Comparison of ENCODE assay signal across 9 cellular contexts in genomic region chr1:27594542-27595510, GRCh38. TPM values are rescaled to one million over a fixed set of nuclear protein-coding genes. Genes with fewer than 3 reads are reported as not detected.
A peak's percentile ranks its signal among the peaks of the same experiment; 100 is the strongest.
DNase-seq lines count a peak whose midpoint lies in the region; ATAC-seq and TF ChIP-seq lines count a peak whose summit lies in the region.
"Had no signal": no experiment of that assay in that cellular context is flagged by ENCODE, and none has a peak within 500 bp of the region (broad histone marks: within the 10 kb centered on the region; RNA-seq: fewer than 3 reads in every experiment).

No MANE protein-coding gene starts in this region.

- H3K36me3 ChIP-seq in left ventricle myocardium inferior: no peaks in the 10 kb centered on the region

- no peak overlapping the region for H3K4me3 Mint-ChIP-seq in activated CD8-positive, alpha-beta T cell treated with anti-CD3 and anti-CD28 coated beads for 36 hours
- no peak overlapping the region for H3K4me3 Mint-ChIP-seq in stimulated activated effector memory CD8-positive, alpha-beta T cell treated with anti-CD3 and anti-CD28 coated beads, Interleukin-12 subunit alpha, Interleukin-12 subunit beta, amount 100 ng/mL, for 72 hours

- H3K36me3 Mint-ChIP-seq in activated CD8-positive, alpha-beta T cell treated with anti-CD3 and anti-CD28 coated beads for 36 hours (ENCODE audit: low read depth): no peaks in the 10 kb centered on the region
- no peaks in the 10 kb centered on the region for H3K36me3 Mint-ChIP-seq in stimulated activated effector memory CD8-positive, alpha-beta T cell treated with anti-CD3 and anti-CD28 coated beads, Interleukin-12 subunit alpha, Interleukin-12 subunit beta, amount 100 ng/mL, for 72 hours

- peak; percentile 72 for ATAC-seq in activated CD8-positive, alpha-beta T cell treated with anti-CD3 and anti-CD28 coated beads for 36 hours
- peak; percentile 75 for ATAC-seq in stimulated activated effector memory CD8-positive, alpha-beta T cell treated with anti-CD3 and anti-CD28 coated beads, Interleukin-12 subunit alpha, Interleukin-12 subunit beta, amount 100 ng/mL, for 72 hours

- H3K9me3 Mint-ChIP-seq in activated CD8-positive, alpha-beta T cell treated with anti-CD3 and anti-CD28 coated beads for 36 hours: no peaks in the 10 kb centered on the region
- H3K9me3 Mint-ChIP-seq in stimulated activated effector memory CD8-positive, alpha-beta T cell treated with anti-CD3 and anti-CD28 coated beads, Interleukin-12 subunit alpha, Interleukin-12 subunit beta, amount 100 ng/mL, for 72 hours: no peaks in the 10 kb centered on the region

- peaks cover 14% of the 10 kb centered on the region for H3K4me1 Mint-ChIP-seq in activated CD8-positive, alpha-beta T cell treated with anti-CD3 and anti-CD28 coated beads for 36 hours (ENCODE audit: low read depth)
- peaks cover 16% of the 10 kb centered on the region for H3K4me1 Mint-ChIP-seq in stimulated activated effector memory CD8-positive, alpha-beta T cell treated with anti-CD3 and anti-CD28 coated beads, Interleukin-12 subunit alpha, Interleukin-12 subunit beta, amount 100 ng/mL, for 72 hours

- peak overlapping the region; percentile 98 for H3K27ac ChIP-seq in left ventricle myocardium inferior (replicated peaks)
- H3K27ac ChIP-seq: 22Rv1 had no signal

- H3K27me3 ChIP-seq in left ventricle myocardium inferior (ENCODE audit: low read depth): no peaks in the 10 kb centered on the region

- TF ChIP-seq CTCF in activated CD8-positive, alpha-beta T cell treated with anti-CD3 and anti-CD28 coated beads for 36 hours (IDR thresholded peaks at IDR 0.05): no peak
- no peak for TF ChIP-seq CTCF in left ventricle myocardium inferior (IDR thresholded peaks at IDR 0.05; ENCODE audit: borderline replicate concordance)

- POLR2A ChIA-PET in activated CD8-positive, alpha-beta T cell treated with anti-CD3 and anti-CD28 coated beads for 36 hours (lab: Charles Lee): interaction anchor here (1.0 to 1.5 kb wide), 3 partner anchors 69 to 79 kb away, joined by 3 to 4 read pairs (median 4); no protein-coding TSS in a partner anchor
- POLR2A ChIA-PET in HEK293T (lab: Yijun Ruan, JAX): interaction anchor here (1.5 kb wide), 1 partner anchor 105 kb away, joined by 4 read pairs; the partner anchor contains the start of gene WASF2

- intact Hi-C loops in activated CD8-positive, alpha-beta T cell treated with anti-CD3 and anti-CD28 coated beads for 36 hours (cut with micrococcal nuclease): loop anchor here (5.0 kb wide), 1 partner anchor 73 kb away; no protein-coding TSS in a partner anchor
- intact Hi-C loops in left ventricle myocardium inferior (cut with micrococcal nuclease): no loop called here

- no peak overlapping the region for H3K27ac Mint-ChIP-seq in activated CD8-positive, alpha-beta T cell treated with anti-CD3 and anti-CD28 coated beads for 36 hours
- H3K27ac Mint-ChIP-seq in stimulated activated effector memory CD8-positive, alpha-beta T cell treated with anti-CD3 and anti-CD28 coated beads, Interleukin-12 subunit alpha, Interleukin-12 subunit beta, amount 100 ng/mL, for 72 hours: no peak overlapping the region

- CTCF ChIA-PET in activated CD8-positive, alpha-beta T cell treated with anti-CD3 and anti-CD28 coated beads for 36 hours (lab: Charles Lee): interaction anchor here (0.7 to 3.5 kb wide), 9 partner anchors 13 to 298 kb away, joined by 3 to 23 read pairs (median 4); no protein-coding TSS in a partner anchor
- CTCF ChIA-PET in HEK293T (lab: Yijun Ruan, JAX): interaction anchor here (0.7 to 1.1 kb wide), 3 partner anchors 12 to 191 kb away, joined by 3 to 4 read pairs (median 4); no protein-coding TSS in a partner anchor

- peak; percentile 42 for DNase-seq in DMS 273 (lab: John Stamatoyannopoulos, UW; ENCODE audit: unreplicated experiment)
- DNase-seq in DMS 273 treated with DMSO at 0.1 percent for 48 hours (lab: John Stamatoyannopoulos, UW): no peak
- peak; percentile 46 for DNase-seq in activated CD8-positive, alpha-beta T cell treated with anti-CD3 and anti-CD28 coated beads for 36 hours
- no peak for DNase-seq in left ventricle myocardium inferior
- DNase-seq in stimulated activated effector memory CD8-positive, alpha-beta T cell treated with anti-CD3 and anti-CD28 coated beads, Interleukin-12 subunit alpha, Interleukin-12 subunit beta, amount 100 ng/mL, for 72 hours (ENCODE audit: low spot score in 2 of 2): no peak
- no peak for DNase-seq in effector CD4-positive, alpha-beta T cell
- no peak for DNase-seq in MV-4-11 (lab: John Stamatoyannopoulos, UW)
- DNase-seq in HEK293T (ENCODE audit: extremely low spot score): no peak

- no peak overlapping the region for H3K4me3 ChIP-seq in left ventricle myocardium inferior

- H3K4me1 ChIP-seq in left ventricle myocardium inferior: peaks cover 100% of the 10 kb centered on the region

- no peaks in the 10 kb centered on the region for H3K27me3 Mint-ChIP-seq in activated CD8-positive, alpha-beta T cell treated with anti-CD3 and anti-CD28 coated beads for 36 hours

- H3K9me3 ChIP-seq in left ventricle myocardium inferior (replicated peaks): no peaks in the 10 kb centered on the region

TF ChIP-seq in HEK293T, 16 proteins besides CTCF, POLR2A, EP300 and RAD21:
- TF ChIP-seq SUZ12 (IDR thresholded peaks at IDR 0.05) (no peak), HDGF (IDR thresholded peaks at IDR 0.05; ENCODE audit: borderline replicate concordance) (no peak), NFRKB (IDR thresholded peaks at IDR 0.05) (no peak), LEF1 (IDR thresholded peaks at IDR 0.05; ENCODE audit: borderline replicate concordance) (no peak), FOXK2 (IDR thresholded peaks at IDR 0.05) (no peak)

RNA-seq across cellular contexts. Expression of gene AHDC1, which starts 9.1 kb away (rescaled TPM):
- 10 to 100 TPM; 26.3 to 27.6 TPM for total RNA-seq in activated CD8-positive, alpha-beta T cell treated with anti-CD3 and anti-CD28 coated beads for 36 hours
- 40.1 TPM for total RNA-seq in left ventricle myocardium inferior

RNA-seq across cellular contexts. Expression of gene FGR, which starts 40.2 kb away (rescaled TPM):
- under 1 TPM; 0.51 to 0.56 TPM for total RNA-seq in activated CD8-positive, alpha-beta T cell treated with anti-CD3 and anti-CD28 coated beads for 36 hours
- total RNA-seq in left ventricle myocardium inferior: 3.5 TPM

Comparison
In these comparisons a context has a peak if more than half of its experiments do, and no peak if none do; other contexts are left out.
1. DNase-seq: peak in DMS 273 (single experiment) and activated CD8-positive, alpha-beta T cell treated with anti-CD3 and anti-CD28 coated beads for 36 hours (single experiment); none in DMS 273 treated with DMSO at 0.1 percent for 48 hours (single experiment), left ventricle myocardium inferior (single experiment), stimulated activated effector memory CD8-positive, alpha-beta T cell treated with anti-CD3 and anti-CD28 coated beads, Interleukin-12 subunit alpha, Interleukin-12 subunit beta, amount 100 ng/mL, for 72 hours (0 of 2), effector CD4-positive, alpha-beta T cell (single experiment), MV-4-11 (single experiment) and HEK293T (single experiment).